In the genomic region with DNA sequence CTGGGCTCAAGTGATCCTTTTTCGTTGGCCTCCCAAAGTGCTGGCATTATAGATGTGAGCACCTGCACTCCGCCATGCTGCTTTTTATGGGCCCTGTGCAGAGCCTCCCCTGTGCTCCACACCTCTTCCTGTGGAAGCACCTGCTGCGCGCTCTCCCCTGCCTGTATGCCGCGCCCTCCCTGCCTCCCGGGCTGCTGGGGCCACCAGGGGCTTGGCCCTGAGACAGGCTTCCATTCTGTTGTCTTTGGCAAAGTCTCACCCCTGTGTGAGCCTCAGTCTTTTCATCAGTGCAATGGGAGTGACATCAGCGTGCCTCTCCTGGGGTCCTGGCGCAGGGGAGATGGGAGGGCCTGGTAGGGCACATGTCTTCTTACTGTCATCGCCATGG, we compare ENCODE assay signal across 1 cellular context.
TF ChIP-seq lines count a peak whose summit lies in the region.

No MANE protein-coding gene starts in this region.

TF ChIP-seq in H1, 55 proteins besides CTCF, POLR2A, EP300 and RAD21:
- 0 out of 2 replicates have a peak, but pooled peaks have one; percentile 20 for TF ChIP-seq POLR2AphosphoS5 (IDR thresholded peaks at IDR 0.05; ENCODE audit: low read depth, low read length)
- TF ChIP-seq EGR1 (IDR thresholded peaks at IDR 0.05; ENCODE audit: borderline replicate concordance, low read depth, low read length) = no peak
